ENCODE assay signal across 24 cellular contexts in the genomic region with DNA sequence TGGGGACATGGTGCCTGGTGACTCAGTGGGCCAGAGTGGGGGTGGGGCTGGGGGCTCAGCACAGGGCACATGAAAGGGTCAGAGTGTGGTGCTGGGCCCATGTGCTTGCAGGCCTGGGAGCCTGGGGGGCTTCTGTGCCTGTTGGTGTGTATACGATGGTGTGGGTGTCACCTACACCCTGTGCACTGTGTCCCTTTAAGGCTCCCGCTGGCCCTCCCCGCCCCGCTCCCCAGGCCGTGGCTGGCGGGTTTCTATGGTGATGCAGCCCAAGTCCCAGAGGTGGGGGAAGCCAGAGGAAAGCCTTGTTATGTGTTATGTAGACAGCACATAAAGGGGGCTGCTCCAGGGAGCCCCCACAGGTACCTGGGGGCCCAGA. TPM values are rescaled to one million over a fixed set of nuclear protein-coding genes. Genes with fewer than 3 reads are reported as not detected.
"Had no signal": no experiment of that assay in that cellular context is flagged by ENCODE, and none has a peak within 500 bp of the region (broad histone marks: within the 10 kb centered on the region; RNA-seq: fewer than 3 reads in every experiment).

No MANE protein-coding gene starts in this region.

- H3K9me3 ChIP-seq: body of pancreas, colonic mucosa, esophagus squamous epithelium, left ventricle myocardium inferior, tibial nerve, vagina had no signal

- H3K4me3 Mint-ChIP-seq: activated B cell treated with CpG ODN at 0.5 μM for 24 hours; activated naive CD8-positive, alpha-beta T cell treated with anti-CD3 and anti-CD28 coated beads for 36 hours; activated T-helper 1 cell treated with anti-CD3 and anti-CD28 coated beads, Interleukin-12 subunit alpha, Interleukin-12 subunit beta, Interleukin-2, Interleukin-4 antibody, amounts not matched to agents 30 ng/mL and 10 ng/mL and 1 ng/mL, durations not matched to agents 14 hours and 24 hours and 36 hours; memory B cell; naive thymus-derived CD8-positive, alpha-beta T cell had no signal

- H3K4me1 ChIP-seq: colonic mucosa, vagina had no signal

- H3K9me3 Mint-ChIP-seq: activated B cell treated with CpG ODN at 0.5 μM for 24 hours; activated naive CD8-positive, alpha-beta T cell treated with anti-CD3 and anti-CD28 coated beads for 36 hours; activated T-helper 1 cell treated with anti-CD3 and anti-CD28 coated beads, Interleukin-12 subunit alpha, Interleukin-12 subunit beta, Interleukin-2, Interleukin-4 antibody, amounts not matched to agents 30 ng/mL and 10 ng/mL and 1 ng/mL, durations not matched to agents 14 hours and 24 hours and 36 hours; memory B cell had no signal

- H3K27ac ChIP-seq: body of pancreas, colonic mucosa, esophagus squamous epithelium, left ventricle myocardium inferior, vagina had no signal

- H3K4me3 ChIP-seq: body of pancreas, colonic mucosa, esophagus squamous epithelium, left ventricle myocardium inferior, tibial nerve, vagina had no signal

- H3K36me3 ChIP-seq: colonic mucosa, esophagus squamous epithelium, left ventricle myocardium inferior, tibial nerve, vagina had no signal

- H3K27ac Mint-ChIP-seq: activated B cell treated with CpG ODN at 0.5 μM for 24 hours; activated naive CD8-positive, alpha-beta T cell treated with anti-CD3 and anti-CD28 coated beads for 36 hours; activated T-helper 1 cell treated with anti-CD3 and anti-CD28 coated beads, Interleukin-12 subunit alpha, Interleukin-12 subunit beta, Interleukin-2, Interleukin-4 antibody, amounts not matched to agents 30 ng/mL and 10 ng/mL and 1 ng/mL, durations not matched to agents 14 hours and 24 hours and 36 hours; memory B cell; naive thymus-derived CD8-positive, alpha-beta T cell had no signal

- DNase-seq: activated B cell treated with CpG ODN at 0.5 μM for 24 hours; activated CD4-positive, alpha-beta T cell treated with anti-CD3 and anti-CD28 coated beads for 48 hours; activated CD8-positive, alpha-beta memory T cell treated with anti-CD3 and anti-CD28 coated beads for 24 hours; activated naive CD8-positive, alpha-beta T cell treated with anti-CD3 and anti-CD28 coated beads for 36 hours; amygdala; body of pancreas; central memory CD4-positive, alpha-beta T cell; colonic mucosa; esophagus squamous epithelium; hippocampal formation; left ventricle myocardium inferior; naive thymus-derived CD8-positive, alpha-beta T cell; retina; stimulated activated CD4-positive, alpha-beta T cell treated with anti-CD3 and anti-CD28 coated beads, Interleukin-4, amount 100 ng/mL, for 4 hours; stimulated activated CD8-positive, alpha-beta memory T cell treated with anti-CD3 and anti-CD28 coated beads, Interleukin-4, amount 100 ng/mL, for 48 hours; stimulated activated naive CD4-positive, alpha-beta T cell treated with Interleukin-2 at 50 U/mL for 16 hours; substantia nigra had no signal

- H3K36me3 Mint-ChIP-seq: activated naive CD8-positive, alpha-beta T cell treated with anti-CD3 and anti-CD28 coated beads for 36 hours; naive thymus-derived CD8-positive, alpha-beta T cell had no signal

- ATAC-seq: body of pancreas; naive thymus-derived CD8-positive, alpha-beta T cell had no signal

RNA-seq across cellular contexts. Expression of a gene that starts 5.5 kb away (rescaled TPM):
- polyA plus RNA-seq: naive thymus-derived CD8-positive, alpha-beta T cell had no signal

RNA-seq across cellular contexts. Expression of a gene that starts 24.0 kb away (rescaled TPM):
- total RNA-seq: activated B cell treated with CpG ODN at 0.5 μM for 24 hours; activated naive CD8-positive, alpha-beta T cell treated with anti-CD3 and anti-CD28 coated beads for 36 hours; activated T-helper 1 cell treated with anti-CD3 and anti-CD28 coated beads, Interleukin-12 subunit alpha, Interleukin-12 subunit beta, Interleukin-2, Interleukin-4 antibody, amounts not matched to agents 30 ng/mL and 10 ng/mL and 1 ng/mL, durations not matched to agents 14 hours and 24 hours and 36 hours; fibroblast of villous mesenchyme; glomerular endothelial cell; naive thymus-derived CD8-positive, alpha-beta T cell had no signal
- polyA plus RNA-seq: keratinocyte; naive thymus-derived CD8-positive, alpha-beta T cell had no signal
